Comparison of ENCODE assay signal across 22 cellular contexts in the genomic region with DNA sequence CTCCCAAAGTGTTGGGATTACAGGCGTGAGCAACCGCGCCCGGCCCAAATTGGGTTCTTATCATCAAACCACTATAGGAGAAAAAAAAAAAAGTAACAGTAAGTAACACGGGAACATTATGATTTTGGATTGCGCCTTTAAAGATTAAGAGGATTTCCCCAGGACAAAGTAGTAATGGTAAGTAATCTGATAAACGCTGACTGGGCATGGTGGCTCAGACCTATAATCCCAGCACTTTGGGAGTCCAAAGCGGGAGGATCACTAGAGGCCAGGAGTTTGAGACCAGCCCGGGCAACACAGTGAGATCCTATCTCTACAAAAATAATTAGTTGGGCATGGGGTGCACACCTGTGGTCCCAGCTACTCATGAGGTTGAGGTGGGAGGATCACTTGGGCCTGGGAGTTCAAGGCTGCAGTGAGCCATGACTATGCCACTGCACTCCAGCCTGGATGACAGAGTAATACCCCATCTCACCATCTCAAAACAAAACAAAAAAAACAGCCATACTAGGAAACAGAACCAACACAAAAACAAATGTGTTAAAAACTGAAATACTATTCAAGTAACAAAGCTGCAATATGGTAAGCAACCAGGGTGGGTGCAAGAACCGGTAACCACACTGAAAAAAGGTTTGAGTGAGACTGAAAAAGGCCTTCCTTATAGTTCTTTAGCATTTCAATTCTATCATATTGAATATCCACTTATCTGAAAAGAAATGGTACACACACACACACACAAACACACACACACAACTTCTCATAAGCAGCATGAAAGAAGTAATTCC. TPM values are rescaled to one million over a fixed set of nuclear protein-coding genes. Genes with fewer than 3 reads are reported as not detected.
DNase-seq lines count a peak whose midpoint lies in the region; ATAC-seq and TF ChIP-seq lines count a peak whose summit lies in the region.
"Had no signal": no experiment of that assay in that cellular context is flagged by ENCODE, and none has a peak within 500 bp of the region (broad histone marks: within the 10 kb centered on the region; RNA-seq: fewer than 3 reads in every experiment).

No MANE protein-coding gene starts in this region.

- H3K36me3 ChIP-seq in lower lobe of right lung, result peaks cover 100% of the 10 kb centered on the region

- intact Hi-C loops in activated T-helper 1 cell treated with anti-CD3 and anti-CD28 coated beads, Interleukin-12 subunit alpha, Interleukin-12 subunit beta, Interleukin-2, Interleukin-4 antibody, amounts not matched to agents 30 ng/mL and 10 ng/mL and 1 ng/mL, durations not matched to agents 14 hours and 24 hours and 36 hours (cut with micrococcal nuclease), result no loop called here
- intact Hi-C loops in lower lobe of right lung (cut with DNase I), result no loop called here

- no peak overlapping the region for H3K4me3 ChIP-seq in lower lobe of right lung
- H3K4me3 ChIP-seq: GM23338, left ventricle myocardium inferior, mucosa of descending colon, transverse colon had no signal

- no peaks in the 10 kb centered on the region for H3K27me3 Mint-ChIP-seq in stimulated activated naive CD8-positive, alpha-beta T cell treated with anti-CD3 and anti-CD28 coated beads, Interleukin-15, Interleukin-2, amounts not matched to agents 100 ng/mL and 50 ng/mL, for 24 hours
- no peaks in the 10 kb centered on the region for H3K27me3 Mint-ChIP-seq in activated T-helper 1 cell treated with anti-CD3 and anti-CD28 coated beads, Interleukin-12 subunit alpha, Interleukin-12 subunit beta, Interleukin-2, Interleukin-4 antibody, amounts not matched to agents 30 ng/mL and 10 ng/mL and 1 ng/mL, durations not matched to agents 14 hours and 24 hours and 36 hours (ENCODE audit: insufficient read depth)
- H3K27me3 Mint-ChIP-seq in glutamatergic neuron (ENCODE audit: unreplicated experiment), result peaks cover 2% of the 10 kb centered on the region
- H3K27me3 Mint-ChIP-seq in type B pancreatic cell, result no peaks in the 10 kb centered on the region

- H3K4me1 Mint-ChIP-seq in stimulated activated naive CD8-positive, alpha-beta T cell treated with anti-CD3 and anti-CD28 coated beads, Interleukin-15, Interleukin-2, amounts not matched to agents 100 ng/mL and 50 ng/mL, for 24 hours (ENCODE audit: low read depth), result peaks cover 57% of the 10 kb centered on the region
- peaks cover 52% of the 10 kb centered on the region for H3K4me1 Mint-ChIP-seq in activated T-helper 1 cell treated with anti-CD3 and anti-CD28 coated beads, Interleukin-12 subunit alpha, Interleukin-12 subunit beta, Interleukin-2, Interleukin-4 antibody, amounts not matched to agents 30 ng/mL and 10 ng/mL and 1 ng/mL, durations not matched to agents 14 hours and 24 hours and 36 hours (ENCODE audit: low read depth)
- H3K4me1 Mint-ChIP-seq in glutamatergic neuron (ENCODE audit: low read depth, unreplicated experiment), result peaks cover 5% of the 10 kb centered on the region
- no peaks in the 10 kb centered on the region for H3K4me1 Mint-ChIP-seq in type B pancreatic cell (ENCODE audit: unreplicated experiment)
- H3K4me1 Mint-ChIP-seq: GM23338 had no signal

- H3K27ac Mint-ChIP-seq in stimulated activated naive CD8-positive, alpha-beta T cell treated with anti-CD3 and anti-CD28 coated beads, Interleukin-15, Interleukin-2, amounts not matched to agents 100 ng/mL and 50 ng/mL, for 24 hours, result peak overlapping the region; percentile 52
- H3K27ac Mint-ChIP-seq in activated T-helper 1 cell treated with anti-CD3 and anti-CD28 coated beads, Interleukin-12 subunit alpha, Interleukin-12 subunit beta, Interleukin-2, Interleukin-4 antibody, amounts not matched to agents 30 ng/mL and 10 ng/mL and 1 ng/mL, durations not matched to agents 14 hours and 24 hours and 36 hours, result peak overlapping the region; percentile 35
- H3K27ac Mint-ChIP-seq in glutamatergic neuron (ENCODE audit: unreplicated experiment) (peak overlapping the region; percentile 45), type B pancreatic cell (peak overlapping the region; percentile 20)
- H3K27ac Mint-ChIP-seq: GM23338 had no signal

- H3K9me3 ChIP-seq in lower lobe of right lung, result no peaks in the 10 kb centered on the region
- H3K9me3 ChIP-seq: left ventricle myocardium inferior, mucosa of descending colon, transverse colon had no signal

- TF ChIP-seq CTCF in glutamatergic neuron (IDR thresholded peaks at IDR 0.05; ENCODE audit: partially characterized antibody, unreplicated experiment) (no peak), type B pancreatic cell (conservative IDR thresholded peaks at IDR 0.05) (no peak), lower lobe of right lung (IDR thresholded peaks at IDR 0.05) (no peak)

- H3K27me3 ChIP-seq in lower lobe of right lung (ENCODE audit: low read depth), result no peaks in the 10 kb centered on the region
- H3K27me3 ChIP-seq: transverse colon had no signal

- peaks cover 53% of the 10 kb centered on the region for H3K4me1 ChIP-seq in lower lobe of right lung

- ATAC-seq in stimulated activated naive CD8-positive, alpha-beta T cell treated with anti-CD3 and anti-CD28 coated beads, Interleukin-15, Interleukin-2, amounts not matched to agents 100 U/mL and 50 U/mL, for 24 hours, result no peak
- ATAC-seq in GM18520 (IDR thresholded peaks at IDR 0.05; ENCODE audit: unreplicated experiment) (no peak), lower lobe of right lung (no peak)
- ATAC-seq: GM23338, mucosa of descending colon had no signal

- no peak overlapping the region for H3K27ac ChIP-seq in lower lobe of right lung
- H3K27ac ChIP-seq: left ventricle myocardium inferior, transverse colon, VCaP had no signal

- H3K4me3 Mint-ChIP-seq in stimulated activated naive CD8-positive, alpha-beta T cell treated with anti-CD3 and anti-CD28 coated beads, Interleukin-15, Interleukin-2, amounts not matched to agents 100 ng/mL and 50 ng/mL, for 24 hours, result no peak overlapping the region
- H3K4me3 Mint-ChIP-seq in activated T-helper 1 cell treated with anti-CD3 and anti-CD28 coated beads, Interleukin-12 subunit alpha, Interleukin-12 subunit beta, Interleukin-2, Interleukin-4 antibody, amounts not matched to agents 30 ng/mL and 10 ng/mL and 1 ng/mL, durations not matched to agents 14 hours and 24 hours and 36 hours, result no peak overlapping the region
- H3K4me3 Mint-ChIP-seq in glutamatergic neuron (ENCODE audit: unreplicated experiment), result peak overlapping the region; percentile 22
- no peak overlapping the region for H3K4me3 Mint-ChIP-seq in type B pancreatic cell
- H3K4me3 Mint-ChIP-seq: GM23338 had no signal

- no peaks in the 10 kb centered on the region for H3K9me3 Mint-ChIP-seq in stimulated activated naive CD8-positive, alpha-beta T cell treated with anti-CD3 and anti-CD28 coated beads, Interleukin-15, Interleukin-2, amounts not matched to agents 100 ng/mL and 50 ng/mL, for 24 hours
- no peaks in the 10 kb centered on the region for H3K9me3 Mint-ChIP-seq in activated T-helper 1 cell treated with anti-CD3 and anti-CD28 coated beads, Interleukin-12 subunit alpha, Interleukin-12 subunit beta, Interleukin-2, Interleukin-4 antibody, amounts not matched to agents 30 ng/mL and 10 ng/mL and 1 ng/mL, durations not matched to agents 14 hours and 24 hours and 36 hours
- H3K9me3 Mint-ChIP-seq in glutamatergic neuron (ENCODE audit: unreplicated experiment) (peaks cover 2% of the 10 kb centered on the region), type B pancreatic cell (no peaks in the 10 kb centered on the region)
- H3K9me3 Mint-ChIP-seq: GM23338 had no signal

- peaks cover 91% of the 10 kb centered on the region for H3K36me3 Mint-ChIP-seq in stimulated activated naive CD8-positive, alpha-beta T cell treated with anti-CD3 and anti-CD28 coated beads, Interleukin-15, Interleukin-2, amounts not matched to agents 100 ng/mL and 50 ng/mL, for 24 hours (ENCODE audit: low read depth)
- peaks cover 68% of the 10 kb centered on the region for H3K36me3 Mint-ChIP-seq in activated T-helper 1 cell treated with anti-CD3 and anti-CD28 coated beads, Interleukin-12 subunit alpha, Interleukin-12 subunit beta, Interleukin-2, Interleukin-4 antibody, amounts not matched to agents 30 ng/mL and 10 ng/mL and 1 ng/mL, durations not matched to agents 14 hours and 24 hours and 36 hours (ENCODE audit: low read depth)
- H3K36me3 Mint-ChIP-seq in glutamatergic neuron (ENCODE audit: unreplicated experiment) (no peaks in the 10 kb centered on the region), type B pancreatic cell (peaks cover 45% of the 10 kb centered on the region)

- no peak for DNase-seq in stimulated activated naive CD8-positive, alpha-beta T cell treated with anti-CD3 and anti-CD28 coated beads, Interleukin-15, Interleukin-2, amounts not matched to agents 100 U/mL and 50 U/mL, for 24 hours
- no peak for DNase-seq in activated T-helper 1 cell treated with anti-CD3 and anti-CD28 coated beads, Interleukin-12 subunit alpha, Interleukin-12 subunit beta, Interleukin-2, Interleukin-4 antibody, amounts not matched to agents 30 ng/mL and 10 ng/mL and 1 ng/mL, durations not matched to agents 14 hours and 24 hours and 36 hours (ENCODE audit: low spot score)
- no peak for DNase-seq in glutamatergic neuron
- no peak for DNase-seq in type B pancreatic cell (ENCODE audit: extremely low spot score, unreplicated experiment)
- no peak for DNase-seq in NCI-H128 (lab: John Stamatoyannopoulos, UW; ENCODE audit: unreplicated experiment)
- no peak for DNase-seq in lower lobe of right lung
- DNase-seq: activated gamma-delta T cell treated with Interleukin-2 at 50 U/mL for 16 hours; head of caudate nucleus; KBM-7; left ventricle myocardium inferior; mucosa of descending colon; NCI-H1048; NCI-H2107; NCI-H510A treated with DMSO at 0.1 percent for 48 hours; nucleus accumbens; SHP77; stimulated activated CD4-positive, alpha-beta T cell treated with anti-CD3 and anti-CD28 coated beads, Interleukin-15, amount 100 ng/mL, for 24 hours; transverse colon had no signal

RNA-seq across cellular contexts. Expression of a gene that starts 8.2 kb away (rescaled TPM):
- 109 TPM in 2 replicates for total RNA-seq in activated T-helper 1 cell treated with anti-CD3 and anti-CD28 coated beads, Interleukin-12 subunit alpha, Interleukin-12 subunit beta, Interleukin-2, Interleukin-4 antibody, amounts not matched to agents 30 ng/mL and 10 ng/mL and 1 ng/mL, durations not matched to agents 14 hours and 24 hours and 36 hours
- total RNA-seq in glutamatergic neuron (ENCODE audit: unreplicated experiment) (155 TPM), type B pancreatic cell (ENCODE audit: low replicate concordance) (77.3 and 77.5 TPM in 2 replicates), lower lobe of right lung (123 TPM)

RNA-seq across cellular contexts. Expression of a gene that starts 43.8 kb away (rescaled TPM):
- 27.0 and 27.4 TPM in 2 replicates for total RNA-seq in activated T-helper 1 cell treated with anti-CD3 and anti-CD28 coated beads, Interleukin-12 subunit alpha, Interleukin-12 subunit beta, Interleukin-2, Interleukin-4 antibody, amounts not matched to agents 30 ng/mL and 10 ng/mL and 1 ng/mL, durations not matched to agents 14 hours and 24 hours and 36 hours
- total RNA-seq in glutamatergic neuron (ENCODE audit: unreplicated experiment) (25.3 TPM), type B pancreatic cell (ENCODE audit: low replicate concordance) (22.0 and 24.7 TPM in 2 replicates), lower lobe of right lung (24.6 TPM)

RNA-seq across cellular contexts. Expression of a gene that starts 44.0 kb away (rescaled TPM):
- 46.1 and 47.4 TPM in 2 replicates for total RNA-seq in activated T-helper 1 cell treated with anti-CD3 and anti-CD28 coated beads, Interleukin-12 subunit alpha, Interleukin-12 subunit beta, Interleukin-2, Interleukin-4 antibody, amounts not matched to agents 30 ng/mL and 10 ng/mL and 1 ng/mL, durations not matched to agents 14 hours and 24 hours and 36 hours
- total RNA-seq in glutamatergic neuron (ENCODE audit: unreplicated experiment) (56.9 TPM), type B pancreatic cell (ENCODE audit: low replicate concordance) (42.6 and 44.1 TPM in 2 replicates), lower lobe of right lung (43.6 TPM)
